ENCODE assay signal across 1 cellular context in the genomic region with DNA sequence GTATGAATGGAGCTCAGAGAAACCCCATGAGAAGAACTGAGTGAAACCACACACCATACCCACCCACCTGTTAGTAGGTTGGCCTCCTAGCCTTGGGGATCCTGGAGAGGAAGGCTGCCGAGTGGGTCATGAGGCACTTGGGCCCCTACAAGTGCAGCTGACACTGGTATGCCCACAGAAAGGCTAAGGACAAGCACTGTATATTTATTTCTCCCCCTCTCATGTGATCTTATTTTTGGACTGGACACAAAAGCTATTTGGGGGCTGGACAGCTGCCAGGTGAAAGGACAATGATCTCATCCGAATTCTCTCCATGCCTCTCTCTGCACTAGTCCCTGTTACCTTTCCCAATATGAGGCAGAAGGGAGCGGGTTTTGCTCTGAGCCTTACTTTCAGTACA.
TF ChIP-seq lines count a peak whose summit lies in the region.

No MANE protein-coding gene starts in this region.

TF ChIP-seq in IMR-90, 13 proteins besides CTCF, POLR2A, EP300 and RAD21 (continued from another document):
- TF ChIP-seq, protein P1, sequence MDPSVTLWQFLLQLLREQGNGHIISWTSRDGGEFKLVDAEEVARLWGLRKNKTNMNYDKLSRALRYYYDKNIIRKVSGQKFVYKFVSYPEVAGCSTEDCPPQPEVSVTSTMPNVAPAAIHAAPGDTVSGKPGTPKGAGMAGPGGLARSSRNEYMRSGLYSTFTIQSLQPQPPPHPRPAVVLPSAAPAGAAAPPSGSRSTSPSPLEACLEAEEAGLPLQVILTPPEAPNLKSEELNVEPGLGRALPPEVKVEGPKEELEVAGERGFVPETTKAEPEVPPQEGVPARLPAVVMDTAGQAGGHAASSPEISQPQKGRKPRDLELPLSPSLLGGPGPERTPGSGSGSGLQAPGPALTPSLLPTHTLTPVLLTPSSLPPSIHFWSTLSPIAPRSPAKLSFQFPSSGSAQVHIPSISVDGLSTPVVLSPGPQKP (IDR thresholded peaks at IDR 0.05; ENCODE audit: borderline replicate concordance, low read depth, low read length) = no peak
- TF ChIP-seq FOS (IDR thresholded peaks at IDR 0.05; ENCODE audit: low read depth, low read length) (no peak), CHD1 (IDR thresholded peaks at IDR 0.05; ENCODE audit: low read depth, low read length) (no peak), MAFK (IDR thresholded peaks at IDR 0.05; ENCODE audit: low read depth, low read length) (no peak), MXI1 (IDR thresholded peaks at IDR 0.05; ENCODE audit: borderline replicate concordance, low read depth, low read length) (no peak), SMC3 (IDR thresholded peaks at IDR 0.05; ENCODE audit: low read depth, low read length) (no peak), BHLHE40 (IDR thresholded peaks at IDR 0.05; ENCODE audit: low read depth, low read length) (no peak; the same call in 1 of the 2 replicates), NFE2L2 (IDR thresholded peaks at IDR 0.05; ENCODE audit: low read depth, low read length) (no peak), CEBPB (IDR thresholded peaks at IDR 0.05; ENCODE audit: low read depth, low read length) (no peak)
